In genomic region chr3:158617982-158618875, GRCh38 we compare ENCODE assay signal across 23 cellular contexts. TPM values are rescaled to one million over a fixed set of nuclear protein-coding genes. Genes with fewer than 3 reads are reported as not detected.
DNase-seq lines count a peak whose midpoint lies in the region; ATAC-seq and TF ChIP-seq lines count a peak whose summit lies in the region.
"Had no signal": no experiment of that assay in that cellular context is flagged by ENCODE, and none has a peak within 500 bp of the region (broad histone marks: within the 10 kb centered on the region; RNA-seq: fewer than 3 reads in every experiment).

No MANE protein-coding gene starts in this region.

- no peaks in the 10 kb centered on the region for H3F3A ChIP-seq in neural progenitor cell (ENCODE audit: low read depth)

- no peak for TF ChIP-seq POLR2A in stomach (IDR thresholded peaks at IDR 0.05)

- CTCF ChIA-PET in HEK293 (lab: Yijun Ruan, JAX), result interaction anchor here (0.6 kb wide), 1 partner anchor 176 kb away, joined by 3 read pairs; no protein-coding TSS in a partner anchor

- H3K9me3 ChIP-seq in HEK293 (ENCODE audit: control insufficient read depth, insufficient read depth, low read depth, low read length), result no peaks in the 10 kb centered on the region
- peaks cover 36% of the 10 kb centered on the region for H3K9me3 ChIP-seq in neural progenitor cell (ENCODE audit: low read depth)
- H3K9me3 ChIP-seq in stomach, result peaks cover 0 to 28% (median 9%) of the 10 kb centered on the region in 4 donors

- H3K4me1 ChIP-seq in HEK293 (ENCODE audit: control insufficient read depth, insufficient read depth, low read length) (no peaks in the 10 kb centered on the region), neural progenitor cell (no peaks in the 10 kb centered on the region), stomach (no peaks in the 10 kb centered on the region)
- H3K4me1 ChIP-seq: HAP-1 had no signal

- no peaks in the 10 kb centered on the region for H3K79me2 ChIP-seq in neural progenitor cell (ENCODE audit: low read depth)

- TF ChIP-seq EP300 in stomach (IDR thresholded peaks at IDR 0.05), result no peak

- H3K27ac Mint-ChIP-seq in neural progenitor cell, result no peak overlapping the region
- H3K27ac Mint-ChIP-seq: CD8-positive, alpha-beta T cell had no signal

- no peak overlapping the region for H3K4me2 ChIP-seq in neural progenitor cell
- H3K4me2 ChIP-seq: SK-N-SH had no signal

- no peak overlapping the region for H3K4me3 ChIP-seq in HEK293 (ENCODE audit: low read depth, low read length)
- no peak overlapping the region for H3K4me3 ChIP-seq in neural progenitor cell
- no peak overlapping the region for H3K4me3 ChIP-seq in stomach
- H3K4me3 ChIP-seq: HAP-1 had no signal

- WGBS in stomach, 5 donors, result 35 to 79% (median 54%) methylated on average over 1 of the region's 1 CpG

- H3K27ac ChIP-seq in HEK293 (ENCODE audit: extremely low read depth, low read depth, low read length) (no peak overlapping the region), neural progenitor cell (no peak overlapping the region), stomach (no peak overlapping the region)
- H3K27ac ChIP-seq: 22Rv1 had no signal

- no peak for ATAC-seq in omental fat pad (ENCODE audit: low FRiP score)
- ATAC-seq: CD8-positive, alpha-beta T cell; Panc1 had no signal

- in situ Hi-C loops in GM13976 (cut with MboI; ENCODE audit: low sequenced_read_pairs, unreplicated experiment), result no loop called here

- H3K36me3 Mint-ChIP-seq in neural progenitor cell, result no peaks in the 10 kb centered on the region

- no peak overlapping the region for H2AFZ ChIP-seq in neural progenitor cell (replicated peaks)

- DNase-seq in DMS 273 (lab: John Stamatoyannopoulos, UW; ENCODE audit: unreplicated experiment) (peak; percentile 11), DMS 273 treated with DMSO at 0.1 percent for 48 hours (lab: John Stamatoyannopoulos, UW) (no peak), OCI-M1 (lab: John Stamatoyannopoulos, UW) (peak; percentile 3), neural progenitor cell (ENCODE audit: low spot score) (peak; percentile 8), GM13976 (ENCODE audit: low spot score) (no peak), stomach (no peak), omental fat pad (ENCODE audit: low spot score) (no peak)
- DNase-seq: AML-193; C1 segment of cervical spinal cord; Calu3; CD8-positive, alpha-beta T cell; DMS79; NCI-H1092 treated with DMSO at 0.1 percent for 48 hours; NCI-H1436 treated with DMSO at 0.1 percent for 48 hours; NCI-H1930; NCI-H2227 treated with DMSO at 0.1 percent for 48 hours; NCI-H510A; SIG-M5; SK-N-SH had no signal

- H3K27me3 Mint-ChIP-seq in neural progenitor cell (ENCODE audit: insufficient read depth, low read depth), result peaks cover 3% of the 10 kb centered on the region

- H3K4me1 Mint-ChIP-seq in neural progenitor cell, result no peaks in the 10 kb centered on the region

- no peaks in the 10 kb centered on the region for H3K27me3 ChIP-seq in neural progenitor cell
- no peaks in the 10 kb centered on the region for H3K27me3 ChIP-seq in stomach

- no peaks in the 10 kb centered on the region for H4K20me1 ChIP-seq in neural progenitor cell (ENCODE audit: low read depth)

- H3K36me3 ChIP-seq in HEK293 (ENCODE audit: control insufficient read depth in 2 of 2, insufficient read depth in 1 of 2, low read length in 2 of 2) (no peaks in the 10 kb centered on the region), neural progenitor cell (no peaks in the 10 kb centered on the region), stomach (no peaks in the 10 kb centered on the region)
- H3K36me3 ChIP-seq: HAP-1 had no signal

- H3K9ac ChIP-seq in neural progenitor cell, result no peak overlapping the region
- H3K9ac ChIP-seq: SK-N-SH had no signal

- intact Hi-C loops in stomach (cut with DNase I; ENCODE audit: low total_unique reads), result no loop called here

- POLR2A ChIA-PET in HEK293 (lab: Yijun Ruan, JAX), result no interaction called here

- TF ChIP-seq CTCF in HEK293 (tag by site-specific recombination; IDR thresholded peaks at IDR 0.05) (no peak), neural progenitor cell (IDR thresholded peaks at IDR 0.05) (no peak), GM13976 (IDR thresholded peaks at IDR 0.05; ENCODE audit: borderline replicate concordance, control extremely low read depth, extremely low read depth, insufficient read depth, missing control alignments) (no peak), stomach (IDR thresholded peaks at IDR 0.05) (no peak), omental fat pad (IDR thresholded peaks at IDR 0.05) (no peak)

- H3K4me3 Mint-ChIP-seq in neural progenitor cell, result no peak overlapping the region
- H3K4me3 Mint-ChIP-seq: CD8-positive, alpha-beta T cell had no signal

- H3K9me3 Mint-ChIP-seq in neural progenitor cell, result peaks cover 40% of the 10 kb centered on the region

TF ChIP-seq in HEK293, 187 proteins besides CTCF, POLR2A, EP300 and RAD21 (continues in another document):
- TF ChIP-seq PRDM4 (tag by site-specific recombination; IDR thresholded peaks at IDR 0.05), result no peak
- TF ChIP-seq ZNF280D (tag by site-specific recombination; IDR thresholded peaks at IDR 0.05), result peak; percentile 78; the same call in 1 of the 2 replicates
- no peak for TF ChIP-seq ZNF777 (tag by site-specific recombination; IDR thresholded peaks at IDR 0.05; ENCODE audit: borderline replicate concordance)
- 0 out of 2 replicates have a peak, but pooled peaks have one; percentile 42 for TF ChIP-seq ZNF626 (tag by site-specific recombination; IDR thresholded peaks at IDR 0.05)
- peak; percentile 86; the same call in 1 of the 2 replicates for TF ChIP-seq TRIM28 (IDR thresholded peaks at IDR 0.05; ENCODE audit: borderline replicate concordance, low read length)

RNA-seq across cellular contexts. Expression of gene GFM1, which starts 26.1 kb away (rescaled TPM):
- total RNA-seq in neural progenitor cell (ENCODE audit: low replicate concordance), result 25.8 and 52.0 TPM in 2 replicates
- total RNA-seq in stomach, result 10 to 100 TPM in 4 of 5 donors, 1 to 10 TPM in 1; 9.0 to 91.4 (median 37.1) TPM
- 10 to 100 TPM in 1 of 3 donors, 1 to 10 TPM in 2; 8.5 to 13.9 (median 9.8) TPM for polyA plus RNA-seq in stomach
- total RNA-seq in omental fat pad, result 10 to 100 TPM; 45.4 to 91.4 (median 60.0) TPM

RNA-seq across cellular contexts. Expression of gene MLF1, which starts 47.2 kb away (rescaled TPM):
- total RNA-seq in neural progenitor cell (ENCODE audit: low replicate concordance) (25.4 and 37.0 TPM in 2 replicates), stomach (10 to 100 TPM in 1 of 5 donors, 1 to 10 TPM in 4; 1.3 to 14.3 (median 3.8) TPM), omental fat pad (10 to 100 TPM in 2 of 4 donors, 1 to 10 TPM in 2; 4.4 to 20.4 (median 10.0) TPM)
- 10 to 100 TPM in 1 of 3 donors, 1 to 10 TPM in 2; 5.5 to 18.6 (median 6.1) TPM for polyA plus RNA-seq in stomach

RNA-seq across cellular contexts. Expression of gene LXN, which starts 54.2 kb away (rescaled TPM):
- 20.7 and 25.9 TPM in 2 replicates for total RNA-seq in neural progenitor cell (ENCODE audit: low replicate concordance)
- 10 to 100 TPM in 2 of 5 donors, 1 to 10 TPM in 3; 1.8 to 20.3 (median 8.7) TPM for total RNA-seq in stomach
- polyA plus RNA-seq in stomach, result 10 to 100 TPM; 13.7 to 20.9 (median 15.1) TPM
- total RNA-seq in omental fat pad, result 10 to 100 TPM; 38.3 to 80.6 (median 62.7) TPM
- polyA plus RNA-seq: SK-N-SH had no signal

Comparison
In these comparisons a context has a peak if more than half of its experiments do, and no peak if none do; other contexts are left out.
1. DNase-seq: peak in DMS 273 (single experiment), OCI-M1 (single experiment) and neural progenitor cell (single experiment); none in DMS 273 treated with DMSO at 0.1 percent for 48 hours (single experiment), GM13976 (single experiment), stomach (single experiment) and omental fat pad (single experiment).